1 cellular context compared by ENCODE assay signal in the genomic region with DNA sequence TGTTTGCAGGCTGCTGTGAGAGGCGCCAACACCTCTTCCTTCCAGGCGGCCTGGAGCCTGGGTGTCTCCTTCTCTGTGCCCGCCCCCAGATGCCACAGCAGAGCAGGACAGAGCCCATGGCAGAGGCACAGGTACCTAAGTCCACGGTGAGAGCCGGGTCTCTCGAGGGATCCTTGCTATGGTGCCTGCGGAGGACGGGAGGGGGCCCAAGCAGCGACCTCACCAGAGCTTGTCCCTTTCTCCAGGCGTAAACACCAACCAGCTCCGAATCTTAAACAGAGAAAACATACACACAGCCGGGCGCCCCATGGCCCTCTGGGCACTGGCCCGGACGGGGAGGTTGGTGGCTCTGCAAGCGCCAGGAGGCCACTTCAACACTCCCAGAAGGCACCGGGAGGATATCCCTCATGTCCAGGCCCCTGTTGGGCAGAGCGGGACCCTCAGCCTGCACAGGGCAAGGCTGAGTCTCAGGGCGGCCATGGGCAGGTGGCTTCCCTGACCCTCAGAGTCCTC.
TF ChIP-seq lines count a peak whose summit lies in the region.

No MANE protein-coding gene starts in this region.

TF ChIP-seq in A549, 52 proteins besides CTCF, POLR2A, EP300 and RAD21:
- TF ChIP-seq HEYL (CRISPR knock-in tag; IDR thresholded peaks at IDR 0.05) (no peak), NR3C1 (IDR thresholded peaks at IDR 0.05) (no peak), ESRRA (IDR thresholded peaks at IDR 0.05; ENCODE audit: borderline replicate concordance, low read length) (no peak), EHF (CRISPR knock-in tag; IDR thresholded peaks at IDR 0.05) (no peak), NPAS2 (CRISPR knock-in tag; IDR thresholded peaks at IDR 0.05; ENCODE audit: borderline replicate concordance) (no peak), RNF2 (IDR thresholded peaks at IDR 0.05; ENCODE audit: borderline replicate concordance, low read depth) (no peak), FOSL2 (IDR thresholded peaks at IDR 0.05) (no peak), FOSL2 (CRISPR knock-in tag; IDR thresholded peaks at IDR 0.05) (no peak), KDM1A (IDR thresholded peaks at IDR 0.05; ENCODE audit: low read depth) (no peak), EHMT2 (IDR thresholded peaks at IDR 0.05; ENCODE audit: low read depth) (no peak), ZFP36 (IDR thresholded peaks at IDR 0.05; ENCODE audit: borderline replicate concordance, partially characterized antibody) (no peak), ZC3H11A (IDR thresholded peaks at IDR 0.05) (no peak), RARB (CRISPR knock-in tag; IDR thresholded peaks at IDR 0.05) (no peak), MYC (IDR thresholded peaks at IDR 0.05; ENCODE audit: borderline replicate concordance, low read length) (no peak), FOSB (CRISPR knock-in tag; IDR thresholded peaks at IDR 0.05) (no peak), JUNB (IDR thresholded peaks at IDR 0.05) (no peak), MAFK (IDR thresholded peaks at IDR 0.05; ENCODE audit: partially characterized antibody) (no peak)
- TF ChIP-seq, protein P1, sequence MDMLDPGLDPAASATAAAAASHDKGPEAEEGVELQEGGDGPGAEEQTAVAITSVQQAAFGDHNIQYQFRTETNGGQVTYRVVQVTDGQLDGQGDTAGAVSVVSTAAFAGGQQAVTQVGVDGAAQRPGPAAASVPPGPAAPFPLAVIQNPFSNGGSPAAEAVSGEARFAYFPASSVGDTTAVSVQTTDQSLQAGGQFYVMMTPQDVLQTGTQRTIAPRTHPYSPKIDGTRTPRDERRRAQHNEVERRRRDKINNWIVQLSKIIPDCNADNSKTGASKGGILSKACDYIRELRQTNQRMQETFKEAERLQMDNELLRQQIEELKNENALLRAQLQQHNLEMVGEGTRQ (IDR thresholded peaks at IDR 0.05) = no peak
- TF ChIP-seq, protein P2, sequence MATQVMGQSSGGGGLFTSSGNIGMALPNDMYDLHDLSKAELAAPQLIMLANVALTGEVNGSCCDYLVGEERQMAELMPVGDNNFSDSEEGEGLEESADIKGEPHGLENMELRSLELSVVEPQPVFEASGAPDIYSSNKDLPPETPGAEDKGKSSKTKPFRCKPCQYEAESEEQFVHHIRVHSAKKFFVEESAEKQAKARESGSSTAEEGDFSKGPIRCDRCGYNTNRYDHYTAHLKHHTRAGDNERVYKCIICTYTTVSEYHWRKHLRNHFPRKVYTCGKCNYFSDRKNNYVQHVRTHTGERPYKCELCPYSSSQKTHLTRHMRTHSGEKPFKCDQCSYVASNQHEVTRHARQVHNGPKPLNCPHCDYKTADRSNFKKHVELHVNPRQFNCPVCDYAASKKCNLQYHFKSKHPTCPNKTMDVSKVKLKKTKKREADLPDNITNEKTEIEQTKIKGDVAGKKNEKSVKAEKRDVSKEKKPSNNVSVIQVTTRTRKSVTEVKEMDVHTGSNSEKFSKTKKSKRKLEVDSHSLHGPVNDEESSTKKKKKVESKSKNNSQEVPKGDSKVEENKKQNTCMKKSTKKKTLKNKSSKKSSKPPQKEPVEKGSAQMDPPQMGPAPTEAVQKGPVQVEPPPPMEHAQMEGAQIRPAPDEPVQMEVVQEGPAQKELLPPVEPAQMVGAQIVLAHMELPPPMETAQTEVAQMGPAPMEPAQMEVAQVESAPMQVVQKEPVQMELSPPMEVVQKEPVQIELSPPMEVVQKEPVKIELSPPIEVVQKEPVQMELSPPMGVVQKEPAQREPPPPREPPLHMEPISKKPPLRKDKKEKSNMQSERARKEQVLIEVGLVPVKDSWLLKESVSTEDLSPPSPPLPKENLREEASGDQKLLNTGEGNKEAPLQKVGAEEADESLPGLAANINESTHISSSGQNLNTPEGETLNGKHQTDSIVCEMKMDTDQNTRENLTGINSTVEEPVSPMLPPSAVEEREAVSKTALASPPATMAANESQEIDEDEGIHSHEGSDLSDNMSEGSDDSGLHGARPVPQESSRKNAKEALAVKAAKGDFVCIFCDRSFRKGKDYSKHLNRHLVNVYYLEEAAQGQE (IDR thresholded peaks at IDR 0.05) = no peak
- TF ChIP-seq, protein P3, sequence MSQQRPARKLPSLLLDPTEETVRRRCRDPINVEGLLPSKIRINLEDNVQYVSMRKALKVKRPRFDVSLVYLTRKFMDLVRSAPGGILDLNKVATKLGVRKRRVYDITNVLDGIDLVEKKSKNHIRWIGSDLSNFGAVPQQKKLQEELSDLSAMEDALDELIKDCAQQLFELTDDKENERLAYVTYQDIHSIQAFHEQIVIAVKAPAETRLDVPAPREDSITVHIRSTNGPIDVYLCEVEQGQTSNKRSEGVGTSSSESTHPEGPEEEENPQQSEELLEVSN (IDR thresholded peaks at IDR 0.05; ENCODE audit: borderline replicate concordance, low read depth) = no peak
